Comparison of ENCODE assay signal across 9 cellular contexts in the genomic region with DNA sequence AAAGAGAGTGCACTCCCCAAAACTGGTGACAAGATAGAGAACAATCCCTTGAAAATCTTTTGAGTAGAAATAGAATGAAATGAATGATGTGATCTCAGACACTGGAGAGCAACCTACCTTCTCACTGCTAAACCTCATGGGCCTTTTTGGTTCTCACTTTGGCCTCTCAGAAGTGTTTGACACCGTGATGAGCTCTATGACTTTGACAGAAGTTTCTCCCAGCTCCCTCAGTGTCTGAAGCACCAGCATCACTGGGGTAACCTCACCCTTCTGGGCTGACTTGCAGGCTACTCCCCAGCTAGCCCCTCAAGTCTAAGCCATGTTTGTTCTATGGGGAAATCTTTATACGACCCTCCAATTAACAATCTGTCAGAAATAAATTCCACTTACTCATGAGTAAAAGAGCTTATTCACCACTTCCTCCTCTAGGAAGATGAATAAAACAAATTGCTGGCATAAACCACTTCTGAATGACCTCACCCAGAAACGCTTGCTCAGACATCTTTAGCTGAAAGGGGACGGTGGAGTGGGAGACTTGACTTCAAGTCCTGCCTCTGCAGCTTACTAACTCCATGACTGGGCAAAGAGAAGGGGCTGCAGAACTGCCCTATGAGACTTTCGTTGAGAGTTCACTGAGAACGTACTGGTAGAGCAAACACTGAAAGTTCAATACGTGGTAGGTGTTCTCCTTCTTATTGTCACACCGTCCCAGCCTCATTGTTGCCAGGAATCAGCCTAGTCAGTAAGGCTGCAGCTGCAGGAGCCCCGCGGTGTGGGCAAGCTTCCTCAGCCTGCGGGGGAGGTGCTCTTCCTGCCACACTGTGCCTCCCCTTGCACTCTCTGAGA. TPM values are rescaled to one million over a fixed set of nuclear protein-coding genes. Genes with fewer than 3 reads are reported as not detected.
DNase-seq lines count a peak whose midpoint lies in the region; ATAC-seq and FAIRE-seq lines count a peak whose summit lies in the region.
"Had no signal": no experiment of that assay in that cellular context is flagged by ENCODE, and none has a peak within 500 bp of the region (broad histone marks: within the 10 kb centered on the region; RNA-seq: fewer than 3 reads in every experiment).

No MANE protein-coding gene starts in this region.

- H3K27ac ChIP-seq in small intestine (ENCODE audit: low read depth in 1 of 2, low read length in 1 of 2) = no peak overlapping the region
- H3K27ac ChIP-seq: VCaP had no signal

- no peaks in the 10 kb centered on the region for H3K9me3 ChIP-seq in small intestine (ENCODE audit: control insufficient read depth, low read depth)

- DNase-seq in HCEC 1CT (peak; percentile 70), RCC 7860 (ENCODE audit: low spot score) (peak; percentile 58), NK-92 (lab: John Stamatoyannopoulos, UW; ENCODE audit: unreplicated experiment) (no peak), small intestine (no peak)
- peak in 1 of 3 experiments; percentile 6 for DNase-seq in effector memory CD8-positive, alpha-beta T cell
- DNase-seq in stimulated activated CD4-positive, alpha-beta T cell treated with anti-CD3 and anti-CD28 coated beads, Interleukin-2, amount 100 ng/mL, for 24 hours = peak; percentile 29 to 40
- DNase-seq: hippocampal formation had no signal

- no peaks in the 10 kb centered on the region for H3K4me1 ChIP-seq in small intestine (ENCODE audit: control insufficient read depth in 2 of 2, insufficient read depth in 1 of 2, low read depth in 1 of 2, low read length in 1 of 2)

- H3K36me3 ChIP-seq in small intestine (ENCODE audit: control insufficient read depth in 2 of 2, insufficient read depth in 2 of 2, low read length in 2 of 2) = no peaks in the 10 kb centered on the region

- peaks cover 15 to 24% of the 10 kb centered on the region in 2 donors for H3K4me1 Mint-ChIP-seq in effector memory CD8-positive, alpha-beta T cell (ENCODE audit: low read depth in 2 of 2)

- peak overlapping the region; percentile 54 to 79 for H3K27ac Mint-ChIP-seq in effector memory CD8-positive, alpha-beta T cell

- FAIRE-seq in RCC 7860 (lab: Jason Lieb, UNC) = no peak
- no peak for FAIRE-seq in small intestine (lab: Jason Lieb, UNC)

- H3K27me3 ChIP-seq in small intestine (ENCODE audit: control insufficient read depth in 2 of 2, insufficient read depth in 2 of 2, low read length in 2 of 2) = no peaks in the 10 kb centered on the region

- peak; percentile 74 for ATAC-seq in effector memory CD8-positive, alpha-beta T cell (replicated peaks)
- ATAC-seq in HG02981 (IDR thresholded peaks at IDR 0.05; ENCODE audit: unreplicated experiment) = no peak

- H3K27me3 Mint-ChIP-seq in effector memory CD8-positive, alpha-beta T cell = no peaks in the 10 kb centered on the region

- WGBS in small intestine, 3 donors = 31 to 35% (median 31%) methylated on average over 11 of the region's 11 CpGs

- H3K4me3 ChIP-seq in small intestine (ENCODE audit: low read depth in 1 of 2, low read length in 2 of 2) = no peak overlapping the region

- no peaks in the 10 kb centered on the region for H3K9me3 Mint-ChIP-seq in effector memory CD8-positive, alpha-beta T cell

- peak overlapping the region; percentile 53 to 64 for H3K4me3 Mint-ChIP-seq in effector memory CD8-positive, alpha-beta T cell

- H3K36me3 Mint-ChIP-seq in effector memory CD8-positive, alpha-beta T cell (ENCODE audit: insufficient read depth) = no peaks in the 10 kb centered on the region

RNA-seq across cellular contexts. Expression of a gene that starts 46.5 kb away (rescaled TPM):
- polyA plus RNA-seq in small intestine = 1 to 10 TPM in 1 of 3 donors, under 1 TPM in 1, not detected in 1; 0.81 to 1.4 TPM

Comparison
In these comparisons a context has a peak if more than half of its experiments do, and no peak if none do; other contexts are left out.
1. DNase-seq: peak in HCEC 1CT (single experiment), RCC 7860 (single experiment) and stimulated activated CD4-positive, alpha-beta T cell treated with anti-CD3 and anti-CD28 coated beads, Interleukin-2, amount 100 ng/mL, for 24 hours (2 of 2); none in NK-92 (single experiment) and small intestine (single experiment).